In genomic region chr6:42257063-42257462, GRCh38 we compare ENCODE assay signal across 18 cellular contexts. TPM values are rescaled to one million over a fixed set of nuclear protein-coding genes. Genes with fewer than 3 reads are reported as not detected.
DNase-seq lines count a peak whose midpoint lies in the region; ATAC-seq and TF ChIP-seq lines count a peak whose summit lies in the region.
"Had no signal": no experiment of that assay in that cellular context is flagged by ENCODE, and none has a peak within 500 bp of the region (broad histone marks: within the 10 kb centered on the region; RNA-seq: fewer than 3 reads in every experiment).

No MANE protein-coding gene starts in this region.

- peak overlapping the region; percentile 86 for H3K27ac Mint-ChIP-seq in stimulated activated effector memory CD8-positive, alpha-beta T cell treated with anti-CD3 and anti-CD28 coated beads, Interleukin-12 subunit alpha, Interleukin-12 subunit beta, amount 100 ng/mL, for 72 hours
- H3K27ac Mint-ChIP-seq: B cell had no signal

- ATAC-seq in heart right ventricle = no peak
- no peak for ATAC-seq in stimulated activated effector memory CD8-positive, alpha-beta T cell treated with anti-CD3 and anti-CD28 coated beads, Interleukin-12 subunit alpha, Interleukin-12 subunit beta, amount 100 ng/mL, for 72 hours
- ATAC-seq in HG03175 (IDR thresholded peaks at IDR 0.05; ENCODE audit: unreplicated experiment) = no peak
- ATAC-seq in HG03520 (IDR thresholded peaks at IDR 0.05; ENCODE audit: unreplicated experiment) = no peak
- ATAC-seq: HCT116 had no signal

- H3K4me3 ChIP-seq in left ventricle myocardium inferior (no peak overlapping the region), heart right ventricle (no peak overlapping the region), choroid plexus epithelial cell (ENCODE audit: low read depth, low read length) (no peak overlapping the region), iPS-18a (ENCODE audit: low read length) (peak overlapping the region; percentile 24), HAP-1 (no peak overlapping the region)
- H3K4me3 ChIP-seq: PC-9 had no signal

- H3K9me3 ChIP-seq in left ventricle myocardium inferior (replicated peaks) (no peaks in the 10 kb centered on the region), heart right ventricle (no peaks in the 10 kb centered on the region), iPS-18a (ENCODE audit: control insufficient read depth, low read depth, low read length) (no peaks in the 10 kb centered on the region), HAP-1 (no peaks in the 10 kb centered on the region)

- intact Hi-C loops in left ventricle myocardium inferior (cut with micrococcal nuclease) (loop anchor here (10.0 kb wide), 2 partner anchors 198 to 278 kb away; partner anchors contain the start of gene TRERF1), heart right ventricle (cut with DNase I) (loop anchor here in 1 of 10 donors (10.0 kb wide), 1 partner anchor 278 kb away; no protein-coding TSS in a partner anchor)

- peaks cover 29% of the 10 kb centered on the region for H3K4me1 Mint-ChIP-seq in stimulated activated effector memory CD8-positive, alpha-beta T cell treated with anti-CD3 and anti-CD28 coated beads, Interleukin-12 subunit alpha, Interleukin-12 subunit beta, amount 100 ng/mL, for 72 hours
- H3K4me1 Mint-ChIP-seq: B cell had no signal

- H3K9ac ChIP-seq in iPS-18a (ENCODE audit: low read length) = no peak overlapping the region
- H3K9ac ChIP-seq: KMS-11 had no signal

- no peak overlapping the region for H3K4me3 Mint-ChIP-seq in stimulated activated effector memory CD8-positive, alpha-beta T cell treated with anti-CD3 and anti-CD28 coated beads, Interleukin-12 subunit alpha, Interleukin-12 subunit beta, amount 100 ng/mL, for 72 hours
- H3K4me3 Mint-ChIP-seq: B cell had no signal

- H3K27me3 ChIP-seq in left ventricle myocardium inferior (ENCODE audit: low read depth) (no peaks in the 10 kb centered on the region), heart right ventricle (peaks cover 0 to 3% (median 0%) of the 10 kb centered on the region in 7 donors), iPS-18a (ENCODE audit: control insufficient read depth, insufficient read depth, low read length) (no peaks in the 10 kb centered on the region), HAP-1 (ENCODE audit: low read depth) (no peaks in the 10 kb centered on the region)

- in situ Hi-C loops in HAP-1 (cut with MboI; ENCODE audit: low sequenced_read_pairs) = loop anchor here (25.0 kb wide), 1 partner anchor 280 kb away; no protein-coding TSS in a partner anchor

- DNase-seq in left ventricle myocardium inferior = no peak
- no peak for DNase-seq in heart right ventricle
- peak; percentile 22 for DNase-seq in choroid plexus epithelial cell (ENCODE audit: low read depth)
- DNase-seq in stimulated activated effector memory CD8-positive, alpha-beta T cell treated with anti-CD3 and anti-CD28 coated beads, Interleukin-12 subunit alpha, Interleukin-12 subunit beta, amount 100 ng/mL, for 72 hours (ENCODE audit: low spot score in 2 of 2) = no peak
- no peak for DNase-seq in HAP-1 (ENCODE audit: low spot score in 2 of 2)
- DNase-seq: COR-L47, NCI-H1417 treated with DMSO at 0.1 percent for 48 hours, NCI-H187 treated with DMSO at 0.1 percent for 48 hours, NCI-H2227 treated with DMSO at 0.1 percent for 48 hours, PC-9, SIG-M5 had no signal

- H3K4me1 ChIP-seq in left ventricle myocardium inferior (peaks cover 46% of the 10 kb centered on the region), heart right ventricle (peaks cover 11 to 40% (median 26%) of the 10 kb centered on the region in 9 donors), iPS-18a (ENCODE audit: control insufficient read depth, low read depth, low read length) (peaks cover 26% of the 10 kb centered on the region), HAP-1 (no peaks in the 10 kb centered on the region)

- 55 to 62% methylated on average over 3 of the region's 3 CpGs for WGBS in heart right ventricle, 2 donors

- H3K9me3 Mint-ChIP-seq in stimulated activated effector memory CD8-positive, alpha-beta T cell treated with anti-CD3 and anti-CD28 coated beads, Interleukin-12 subunit alpha, Interleukin-12 subunit beta, amount 100 ng/mL, for 72 hours = no peaks in the 10 kb centered on the region

- H3K36me3 ChIP-seq in left ventricle myocardium inferior = peaks cover 24% of the 10 kb centered on the region
- peaks cover 0 to 58% (median 9%) of the 10 kb centered on the region in 9 donors for H3K36me3 ChIP-seq in heart right ventricle
- peaks cover 37% of the 10 kb centered on the region for H3K36me3 ChIP-seq in iPS-18a (ENCODE audit: control insufficient read depth, low read depth, low read length)
- H3K36me3 ChIP-seq in HAP-1 (replicated peaks) = peaks cover 46% of the 10 kb centered on the region

- peak overlapping the region; percentile 35 for H3K27ac ChIP-seq in left ventricle myocardium inferior (replicated peaks)
- H3K27ac ChIP-seq in heart right ventricle = no peak overlapping the region
- H3K27ac ChIP-seq in iPS-18a (ENCODE audit: low read length) = peak overlapping the region; percentile 41
- H3K27ac ChIP-seq: KMS-11, PC-9, RWPE1 had no signal

- peaks cover 76% of the 10 kb centered on the region for H3K36me3 Mint-ChIP-seq in stimulated activated effector memory CD8-positive, alpha-beta T cell treated with anti-CD3 and anti-CD28 coated beads, Interleukin-12 subunit alpha, Interleukin-12 subunit beta, amount 100 ng/mL, for 72 hours

- TF ChIP-seq CTCF in left ventricle myocardium inferior (IDR thresholded peaks at IDR 0.05; ENCODE audit: borderline replicate concordance) (no peak), heart right ventricle (IDR thresholded peaks at IDR 0.05) (no peak), choroid plexus epithelial cell (conservative IDR thresholded peaks at IDR 0.05; ENCODE audit: low read depth, low read length) (no peak)

RNA-seq across cellular contexts. Expression of gene MRPS10, which starts 39.4 kb away (rescaled TPM):
- total RNA-seq in left ventricle myocardium inferior (64.3 TPM), heart right ventricle (10 to 100 TPM; 47.4 to 82.1 (median 63.1) TPM)
- 10 to 100 TPM; 22.6 to 30.7 TPM for polyA plus RNA-seq in heart right ventricle

Comparison
In these comparisons a context has a peak if more than half of its experiments do, and no peak if none do; other contexts are left out.
1. H3K27ac ChIP-seq: peak in left ventricle myocardium inferior (single experiment) and iPS-18a (single experiment); none in heart right ventricle (0 of 10).